8 cellular contexts compared by ENCODE assay signal in genomic region chr17:752620-753219, GRCh38. TPM values are rescaled to one million over a fixed set of nuclear protein-coding genes. Genes with fewer than 3 reads are reported as not detected.
DNase-seq lines count a peak whose midpoint lies in the region; ATAC-seq, FAIRE-seq and TF ChIP-seq lines count a peak whose summit lies in the region.

No MANE protein-coding gene starts in this region.

- intact Hi-C loops in HepG2 (cut with micrococcal nuclease; ENCODE audit: unreplicated experiment): no loop called here
- intact Hi-C loops in stomach (cut with DNase I; ENCODE audit: low total_unique reads): no loop called here

- H3K4me3 ChIP-seq in CD4-positive, CD25-positive, alpha-beta regulatory T cell (ENCODE audit: low read depth, low read length): peak overlapping the region; percentile 62
- peak overlapping the region; percentile 83 for H3K4me3 ChIP-seq in H7 (ENCODE audit: insufficient read depth, low read depth, low read length)
- peak overlapping the region; percentile 83 for H3K4me3 ChIP-seq in NT2/D1 (ENCODE audit: insufficient read length, low read depth)
- peak overlapping the region; percentile 75 for H3K4me3 ChIP-seq in choroid plexus epithelial cell (ENCODE audit: low read depth, low read length)
- peak overlapping the region; percentile 61 to 78 (median 63); a peak in 5 of 6 replicates for H3K4me3 ChIP-seq in HepG2 (replicated peaks in 1 of 3; ENCODE audit: insufficient read depth in 1 of 3, low read depth in 2 of 3, low read length in 3 of 3)
- H3K4me3 ChIP-seq in stomach: peak overlapping the region; percentile 80 to 99 (median 85)

- in situ Hi-C loops in HepG2 (cut with HindIII; ENCODE audit: extremely low pct_ligation_motif_present, low pct_unique_long_range_greater_than_20kb): no loop called here

- H3K4me2 ChIP-seq in HepG2 (ENCODE audit: low read depth, low read length): peak overlapping the region; percentile 84

- H4K20me1 ChIP-seq in HepG2 (ENCODE audit: insufficient read depth, low read length): no peaks in the 10 kb centered on the region

- H3K9me3 ChIP-seq in CD4-positive, CD25-positive, alpha-beta regulatory T cell (ENCODE audit: control insufficient read depth in 2 of 2, low read length in 2 of 2): no peaks in the 10 kb centered on the region
- H3K9me3 ChIP-seq in NT2/D1 (ENCODE audit: insufficient read depth, low read length): peaks cover 16% of the 10 kb centered on the region; the same call in 1 of the 2 replicates
- H3K9me3 ChIP-seq in HepG2 (ENCODE audit: low read length): no peaks in the 10 kb centered on the region
- H3K9me3 ChIP-seq in stomach: no peaks in the 10 kb centered on the region

- TF ChIP-seq POLR2A in HepG2 (IDR thresholded peaks at IDR 0.05; ENCODE audit: insufficient read depth in 1 of 2, low read depth in 2 of 2, low read length in 2 of 2) (no peak), stomach (IDR thresholded peaks at IDR 0.05) (peak in 1 of 4 donors; percentile 31)

- WGBS in HepG2 (ENCODE audit: low lambda C conversion rate): 70% methylated on average over 30 of the region's 43 CpGs
- 21 to 31% (median 23%) methylated on average over 37 to 43 of the region's 43 CpGs for WGBS in stomach, 5 donors

- no peaks in the 10 kb centered on the region for H3K27me3 ChIP-seq in CD4-positive, CD25-positive, alpha-beta regulatory T cell (ENCODE audit: control insufficient read depth, insufficient read depth, low read length)
- H3K27me3 ChIP-seq in H7 (ENCODE audit: control insufficient read depth, insufficient read depth, low read length) (no peaks in the 10 kb centered on the region), NT2/D1 (ENCODE audit: insufficient read depth, insufficient read length) (no peaks in the 10 kb centered on the region), HepG2 (ENCODE audit: control insufficient read depth in 1 of 2, insufficient read depth in 2 of 2, low read length in 2 of 2) (no peaks in the 10 kb centered on the region), stomach (no peaks in the 10 kb centered on the region)

- peak overlapping the region; percentile 94 to 97 (median 96) for H3K27ac Mint-ChIP-seq in CD4-positive, CD25-positive, alpha-beta regulatory T cell

- TF ChIP-seq RAD21 in HepG2 (CRISPR knock-in tag; IDR thresholded peaks at IDR 0.05): no peak

- peaks cover 11% of the 10 kb centered on the region for H3K36me3 Mint-ChIP-seq in CD4-positive, CD25-positive, alpha-beta regulatory T cell

- CTCF ChIA-PET in HepG2 (lab: Yijun Ruan, JAX; ENCODE audit: low intra/inter-chr PET ratio, low total read pairs): interaction anchor here (1.4 kb wide), 1 partner anchor 38 kb away, joined by 4 read pairs; the partner anchor contains the start of gene VPS53

- no peaks in the 10 kb centered on the region for H3K27me3 Mint-ChIP-seq in CD4-positive, CD25-positive, alpha-beta regulatory T cell

- H3K36me3 ChIP-seq in CD4-positive, CD25-positive, alpha-beta regulatory T cell (ENCODE audit: control insufficient read depth, insufficient read depth, low read length): peaks cover 7% of the 10 kb centered on the region
- H3K36me3 ChIP-seq in H7 (replicated peaks; ENCODE audit: control insufficient read depth, insufficient read depth, low read length) (peaks cover 6% of the 10 kb centered on the region), NT2/D1 (ENCODE audit: insufficient read depth, insufficient read length, low read length) (peaks cover 28% of the 10 kb centered on the region), HepG2 (replicated peaks in 1 of 2; ENCODE audit: control insufficient read depth in 1 of 2, insufficient read depth in 2 of 2, low read length in 2 of 2) (peaks cover under 1 to 7% of the 10 kb centered on the region in 2 experiments; a peak in 4 of 5 replicates), stomach (peaks cover 5 to 22% (median 18%) of the 10 kb centered on the region in 4 donors)

- ATAC-seq in CD4-positive, CD25-positive, alpha-beta regulatory T cell (ENCODE audit: low read depth in 2 of 2): peak in 1 of 2 donors; percentile 8
- no peak for ATAC-seq in HepG2

- H2AFZ ChIP-seq in HepG2 (ENCODE audit: low read length): no peak overlapping the region

- peak in 1 of 3 donors; percentile 57 for DNase-seq in CD4-positive, CD25-positive, alpha-beta regulatory T cell
- DNase-seq in H7 (peak; percentile 80), NT2/D1 (ENCODE audit: low read depth, low spot score) (no peak), choroid plexus epithelial cell (ENCODE audit: low read depth) (peak; percentile 80), HepG2 (ENCODE audit: low spot score) (no peak), stomach (peak; percentile 76), HPDE6-E6E7 (ENCODE audit: extremely low spot score) (no peak)
- DNase-seq in activated effector memory CD4-positive, alpha-beta T cell treated with anti-CD3 and anti-CD28 coated beads, Interleukin-2, amount 50 U/mL, for 16 hours: no peak

- TF ChIP-seq EP300 in HepG2 (IDR thresholded peaks at IDR 0.05; ENCODE audit: low read depth in 2 of 2, low read length in 2 of 2): no peak
- TF ChIP-seq EP300 in HepG2 (CRISPR knock-in tag; IDR thresholded peaks at IDR 0.05; ENCODE audit: borderline replicate concordance): no peak
- no peak for TF ChIP-seq EP300 in stomach (IDR thresholded peaks at IDR 0.05)

- H3K9ac ChIP-seq in NT2/D1 (ENCODE audit: insufficient read length, low read depth) (peak overlapping the region; percentile 85), HepG2 (ENCODE audit: insufficient read depth, low read depth, low read length) (peak overlapping the region; percentile 90)

- FAIRE-seq in HepG2 (lab: Jason Lieb, UNC): no peak

- POLR2A ChIA-PET in HepG2 (lab: Yijun Ruan, JAX): interaction anchor here (0.8 to 1.2 kb wide), 4 partner anchors 20 to 228 kb away, joined by 3 read pairs; partner anchors contain the start of genes GLOD4 and MRM3

- peaks cover 26% of the 10 kb centered on the region for H3K79me2 ChIP-seq in HepG2 (ENCODE audit: insufficient read depth, low read length)

- H3K4me3 Mint-ChIP-seq in CD4-positive, CD25-positive, alpha-beta regulatory T cell: peak overlapping the region; percentile 94 to 97 (median 96)

- TSS peak; percentile 71 for BruUV-seq in HepG2 (replicated peaks; lab: Mats Ljungman, UMichigan)

- TF ChIP-seq CTCF in choroid plexus epithelial cell (conservative IDR thresholded peaks at IDR 0.05; ENCODE audit: low read depth, low read length) (no peak), HepG2 (CRISPR knock-in tag; IDR thresholded peaks at IDR 0.05) (no peak), stomach (IDR thresholded peaks at IDR 0.05) (no peak)

- H3K9me3 Mint-ChIP-seq in CD4-positive, CD25-positive, alpha-beta regulatory T cell: no peaks in the 10 kb centered on the region

- peaks cover 19 to 38% (median 24%) of the 10 kb centered on the region in 4 donors for H3K4me1 Mint-ChIP-seq in CD4-positive, CD25-positive, alpha-beta regulatory T cell

- H3K4me1 ChIP-seq in CD4-positive, CD25-positive, alpha-beta regulatory T cell (ENCODE audit: control insufficient read depth, insufficient read depth, low read length, poor library complexity, severe bottlenecking): peaks cover 29% of the 10 kb centered on the region
- H3K4me1 ChIP-seq in NT2/D1 (ENCODE audit: insufficient read depth, insufficient read length) (peaks cover 2% of the 10 kb centered on the region), HepG2 (ENCODE audit: insufficient read depth, low read length) (peaks cover 26% of the 10 kb centered on the region), stomach (peaks cover 17 to 35% (median 27%) of the 10 kb centered on the region in 4 donors)

- peak overlapping the region; percentile 72 for H3K27ac ChIP-seq in CD4-positive, CD25-positive, alpha-beta regulatory T cell (ENCODE audit: insufficient read depth, low read length, poor library complexity, severe bottlenecking)
- H3K27ac ChIP-seq in HepG2 (ENCODE audit: extremely low read length, insufficient read depth, low read length) (peak overlapping the region; percentile 62), stomach (peak overlapping the region; percentile 87 to 94 (median 90))

RNA-seq across cellular contexts. Expression of gene GEMIN4, which starts 0.7 kb away (rescaled TPM):
- total RNA-seq in CD4-positive, CD25-positive, alpha-beta regulatory T cell: 9.2 TPM
- polyA plus RNA-seq in CD4-positive, CD25-positive, alpha-beta regulatory T cell: 10 to 100 TPM; 15.7 to 34.7 (median 21.6) TPM
- 21.4 and 29.4 TPM in 2 replicates for total RNA-seq in H7 (2014; rRNA removed; shearing (Covaris generic))
- total RNA-seq in HepG2 (2016; rRNA removed; fragmentation: Illumina TruSeq; extraction: Trizol) (22.7 and 28.2 TPM in 2 replicates), stomach (10 to 100 TPM in 3 of 5 donors, 1 to 10 TPM in 2; 8.2 to 92.4 (median 21.4) TPM)
- total RNA-seq in HepG2 (2016; cell fraction: cytosol; rRNA removed; fragmentation: Illumina TruSeq; extraction: Trizol; ENCODE audit: low read depth): 1.6 and 2.8 TPM in 2 replicates
- 23.2 and 25.6 TPM in 2 replicates for total RNA-seq in HepG2 (2016; cell fraction: insoluble cytoplasmic fraction; rRNA removed; fragmentation: Illumina TruSeq; extraction: Trizol)
- total RNA-seq in HepG2 (2016; cell fraction: membrane; rRNA removed; fragmentation: Illumina TruSeq; extraction: Trizol): 7.3 and 7.8 TPM in 2 replicates
- total RNA-seq in HepG2 (2016; cell fraction: nucleus; rRNA removed; fragmentation: Illumina TruSeq; extraction: Trizol): 14.5 and 15.4 TPM in 2 replicates
- polyA plus RNA-seq in HepG2 (2011; rRNA removed) (10.8 and 13.6 TPM in 2 replicates), stomach (10 to 100 TPM in 1 of 3 donors, 1 to 10 TPM in 2; 5.7 to 11.1 (median 7.8) TPM)
- polyA plus RNA-seq in HepG2 (2011; cell fraction: cytosol; rRNA removed): 5.1 and 7.0 TPM in 2 replicates
- polyA plus RNA-seq in HepG2 (2011; cell fraction: nucleus; rRNA removed): 15.7 and 16.5 TPM in 2 replicates
- polyA plus RNA-seq in HepG2 (2012): 10.4 and 10.6 TPM in 2 replicates
- polyA plus RNA-seq in HepG2 (2016; cell fraction: cytosol; fragmentation: Illumina TruSeq; extraction: Trizol; ENCODE audit: low read depth): 0.83 and 1.1 TPM in 2 replicates
- 18.5 and 22.6 TPM in 2 replicates for polyA plus RNA-seq in HepG2 (2016; cell fraction: insoluble cytoplasmic fraction; fragmentation: Illumina TruSeq; extraction: Trizol; ENCODE audit: low read depth)
- 2.1 and 3.2 TPM in 2 replicates for polyA plus RNA-seq in HepG2 (2016; cell fraction: membrane; fragmentation: Illumina TruSeq; extraction: Trizol; ENCODE audit: low read depth)
- 17.5 and 17.6 TPM in 2 replicates for polyA plus RNA-seq in HepG2 (2016; cell fraction: nucleus; fragmentation: Illumina TruSeq; extraction: Trizol; ENCODE audit: insufficient read depth, low read depth)
- 30.3 and 134 TPM in 2 replicates for polyA minus RNA-seq in HepG2 (2011; rRNA and poly(A)+ RNA removed; ENCODE audit: low replicate concordance)
- polyA minus RNA-seq in HepG2 (2011; cell fraction: cytosol; rRNA and poly(A)+ RNA removed): 6.5 and 6.9 TPM in 2 replicates
- polyA minus RNA-seq in HepG2 (2011; cell fraction: nucleus; rRNA and poly(A)+ RNA removed): 9.9 and 11.6 TPM in 2 replicates

RNA-seq across cellular contexts. Expression of gene TLCD3A, which starts 20.3 kb away (rescaled TPM):
- total RNA-seq in CD4-positive, CD25-positive, alpha-beta regulatory T cell: 0.67 TPM
- polyA plus RNA-seq in CD4-positive, CD25-positive, alpha-beta regulatory T cell: under 1 TPM; 0.17 to 0.51 (median 0.35) TPM
- 11.0 and 12.4 TPM in 2 replicates for total RNA-seq in H7 (2014; rRNA removed; shearing (Covaris generic))
- total RNA-seq in HepG2 (2016; rRNA removed; fragmentation: Illumina TruSeq; extraction: Trizol) (16.5 and 25.2 TPM in 2 replicates), stomach (10 to 100 TPM in 4 of 5 donors, under 1 TPM in 1; 0.58 to 33.2 (median 12.2) TPM)
- 11.6 and 12.3 TPM in 2 replicates for total RNA-seq in HepG2 (2016; cell fraction: cytosol; rRNA removed; fragmentation: Illumina TruSeq; extraction: Trizol; ENCODE audit: low read depth)
- 16.8 and 25.2 TPM in 2 replicates for total RNA-seq in HepG2 (2016; cell fraction: insoluble cytoplasmic fraction; rRNA removed; fragmentation: Illumina TruSeq; extraction: Trizol)
- 24.8 and 30.1 TPM in 2 replicates for total RNA-seq in HepG2 (2016; cell fraction: membrane; rRNA removed; fragmentation: Illumina TruSeq; extraction: Trizol)
- 22.5 and 29.8 TPM in 2 replicates for total RNA-seq in HepG2 (2016; cell fraction: nucleus; rRNA removed; fragmentation: Illumina TruSeq; extraction: Trizol)
- polyA plus RNA-seq in HepG2 (2011; rRNA removed) (46.6 and 53.8 TPM in 2 replicates), stomach (10 to 100 TPM in 1 of 3 donors, 1 to 10 TPM in 2; 7.9 to 12.3 (median 8.7) TPM)
- polyA plus RNA-seq in HepG2 (2011; cell fraction: cytosol; rRNA removed): 55.4 and 57.8 TPM in 2 replicates
- polyA plus RNA-seq in HepG2 (2011; cell fraction: nucleus; rRNA removed): 29.5 and 29.7 TPM in 2 replicates
- 28.7 and 29.6 TPM in 2 replicates for polyA plus RNA-seq in HepG2 (2012)
- polyA plus RNA-seq in HepG2 (2016; cell fraction: cytosol; fragmentation: Illumina TruSeq; extraction: Trizol; ENCODE audit: low read depth): 16.6 and 21.9 TPM in 2 replicates
- 21.1 and 27.9 TPM in 2 replicates for polyA plus RNA-seq in HepG2 (2016; cell fraction: insoluble cytoplasmic fraction; fragmentation: Illumina TruSeq; extraction: Trizol; ENCODE audit: low read depth)
- polyA plus RNA-seq in HepG2 (2016; cell fraction: membrane; fragmentation: Illumina TruSeq; extraction: Trizol; ENCODE audit: low read depth): 30.8 and 33.2 TPM in 2 replicates
- 48.5 and 49.8 TPM in 2 replicates for polyA plus RNA-seq in HepG2 (2016; cell fraction: nucleus; fragmentation: Illumina TruSeq; extraction: Trizol; ENCODE audit: insufficient read depth, low read depth)
- 112 and 176 TPM in 2 replicates for polyA minus RNA-seq in HepG2 (2011; rRNA and poly(A)+ RNA removed; ENCODE audit: low replicate concordance)
- 36.8 and 39.7 TPM in 2 replicates for polyA minus RNA-seq in HepG2 (2011; cell fraction: cytosol; rRNA and poly(A)+ RNA removed)
- polyA minus RNA-seq in HepG2 (2011; cell fraction: nucleus; rRNA and poly(A)+ RNA removed): 18.0 and 23.5 TPM in 2 replicates

RNA-seq across cellular contexts. Expression of gene GLOD4, which starts 29.4 kb away (rescaled TPM):
- total RNA-seq in CD4-positive, CD25-positive, alpha-beta regulatory T cell: 65.0 TPM
- 100 to 1,000 TPM; 103 to 115 (median 110) TPM for polyA plus RNA-seq in CD4-positive, CD25-positive, alpha-beta regulatory T cell
- total RNA-seq in H7 (2014; rRNA removed; shearing (Covaris generic)): 55.9 and 60.8 TPM in 2 replicates
- total RNA-seq in HepG2 (2016; rRNA removed; fragmentation: Illumina TruSeq; extraction: Trizol): 87.8 and 112 TPM in 2 replicates
- 9.8 and 11.3 TPM in 2 replicates for total RNA-seq in HepG2 (2016; cell fraction: cytosol; rRNA removed; fragmentation: Illumina TruSeq; extraction: Trizol; ENCODE audit: low read depth)
- total RNA-seq in HepG2 (2016; cell fraction: insoluble cytoplasmic fraction; rRNA removed; fragmentation: Illumina TruSeq; extraction: Trizol): 79.1 and 124 TPM in 2 replicates
- total RNA-seq in HepG2 (2016; cell fraction: membrane; rRNA removed; fragmentation: Illumina TruSeq; extraction: Trizol): 22.5 and 25.3 TPM in 2 replicates
- total RNA-seq in HepG2 (2016; cell fraction: nucleus; rRNA removed; fragmentation: Illumina TruSeq; extraction: Trizol): 44.3 and 54.7 TPM in 2 replicates
- polyA plus RNA-seq in HepG2 (2011; rRNA removed): 42.0 and 53.7 TPM in 2 replicates
- polyA plus RNA-seq in HepG2 (2011; cell fraction: cytosol; rRNA removed): 29.7 and 47.5 TPM in 2 replicates
- 30.6 and 44.9 TPM in 2 replicates for polyA plus RNA-seq in HepG2 (2011; cell fraction: nucleus; rRNA removed)
- 56.4 and 101 TPM in 2 replicates for polyA plus RNA-seq in HepG2 (2012)
- polyA plus RNA-seq in HepG2 (2016; cell fraction: cytosol; fragmentation: Illumina TruSeq; extraction: Trizol; ENCODE audit: low read depth): 6.7 and 7.7 TPM in 2 replicates
- polyA plus RNA-seq in HepG2 (2016; cell fraction: insoluble cytoplasmic fraction; fragmentation: Illumina TruSeq; extraction: Trizol; ENCODE audit: low read depth): 153 and 154 TPM in 2 replicates
- polyA plus RNA-seq in HepG2 (2016; cell fraction: membrane; fragmentation: Illumina TruSeq; extraction: Trizol; ENCODE audit: low read depth): 13.2 and 14.9 TPM in 2 replicates
- 86.8 and 90.1 TPM in 2 replicates for polyA plus RNA-seq in HepG2 (2016; cell fraction: nucleus; fragmentation: Illumina TruSeq; extraction: Trizol; ENCODE audit: insufficient read depth, low read depth)
- 13.1 and 20.3 TPM in 2 replicates for polyA minus RNA-seq in HepG2 (2011; rRNA and poly(A)+ RNA removed; ENCODE audit: low replicate concordance)
- polyA minus RNA-seq in HepG2 (2011; cell fraction: cytosol; rRNA and poly(A)+ RNA removed): 14.1 and 21.6 TPM in 2 replicates
- polyA minus RNA-seq in HepG2 (2011; cell fraction: nucleus; rRNA and poly(A)+ RNA removed): 37.0 and 38.0 TPM in 2 replicates
- 100 to 1,000 TPM in 3 of 5 donors, 10 to 100 TPM in 1, 1 to 10 TPM in 1; 6.4 to 213 (median 104) TPM for total RNA-seq in stomach
- 10 to 100 TPM; 38.4 to 91.2 (median 82.1) TPM for polyA plus RNA-seq in stomach

RNA-seq across cellular contexts. Expression of gene MRM3, which starts 29.4 kb away (rescaled TPM):
- 36.2 TPM for total RNA-seq in CD4-positive, CD25-positive, alpha-beta regulatory T cell
- polyA plus RNA-seq in CD4-positive, CD25-positive, alpha-beta regulatory T cell: 10 to 100 TPM; 23.2 to 33.1 (median 29.4) TPM
- total RNA-seq in H7 (2014; rRNA removed; shearing (Covaris generic)): 58.9 and 61.5 TPM in 2 replicates
- total RNA-seq in HepG2 (2016; rRNA removed; fragmentation: Illumina TruSeq; extraction: Trizol) (25.5 and 30.3 TPM in 2 replicates), stomach (10 to 100 TPM; 12.2 to 69.2 (median 39.1) TPM)
- 4.8 and 5.8 TPM in 2 replicates for total RNA-seq in HepG2 (2016; cell fraction: cytosol; rRNA removed; fragmentation: Illumina TruSeq; extraction: Trizol; ENCODE audit: low read depth)
- total RNA-seq in HepG2 (2016; cell fraction: insoluble cytoplasmic fraction; rRNA removed; fragmentation: Illumina TruSeq; extraction: Trizol): 26.8 and 31.7 TPM in 2 replicates
- total RNA-seq in HepG2 (2016; cell fraction: membrane; rRNA removed; fragmentation: Illumina TruSeq; extraction: Trizol): 8.4 and 8.7 TPM in 2 replicates
- total RNA-seq in HepG2 (2016; cell fraction: nucleus; rRNA removed; fragmentation: Illumina TruSeq; extraction: Trizol): 17.8 and 20.7 TPM in 2 replicates
- polyA plus RNA-seq in HepG2 (2011; rRNA removed) (12.3 and 12.4 TPM in 2 replicates), stomach (10 to 100 TPM; 11.2 to 16.6 (median 15.2) TPM)
- 16.1 and 17.4 TPM in 2 replicates for polyA plus RNA-seq in HepG2 (2011; cell fraction: cytosol; rRNA removed)
- polyA plus RNA-seq in HepG2 (2011; cell fraction: nucleus; rRNA removed): 9.4 and 10.2 TPM in 2 replicates
- 12.8 and 14.9 TPM in 2 replicates for polyA plus RNA-seq in HepG2 (2012)
- 3.0 and 3.1 TPM in 2 replicates for polyA plus RNA-seq in HepG2 (2016; cell fraction: cytosol; fragmentation: Illumina TruSeq; extraction: Trizol; ENCODE audit: low read depth)
- 25.8 and 28.8 TPM in 2 replicates for polyA plus RNA-seq in HepG2 (2016; cell fraction: insoluble cytoplasmic fraction; fragmentation: Illumina TruSeq; extraction: Trizol; ENCODE audit: low read depth)
- polyA plus RNA-seq in HepG2 (2016; cell fraction: membrane; fragmentation: Illumina TruSeq; extraction: Trizol; ENCODE audit: low read depth): 4.6 and 4.9 TPM in 2 replicates
- 13.4 and 15.4 TPM in 2 replicates for polyA plus RNA-seq in HepG2 (2016; cell fraction: nucleus; fragmentation: Illumina TruSeq; extraction: Trizol; ENCODE audit: insufficient read depth, low read depth)
- 12.6 and 16.7 TPM in 2 replicates for polyA minus RNA-seq in HepG2 (2011; rRNA and poly(A)+ RNA removed; ENCODE audit: low replicate concordance)
- polyA minus RNA-seq in HepG2 (2011; cell fraction: cytosol; rRNA and poly(A)+ RNA removed): 6.9 and 10.1 TPM in 2 replicates
- polyA minus RNA-seq in HepG2 (2011; cell fraction: nucleus; rRNA and poly(A)+ RNA removed): 28.8 and 34.7 TPM in 2 replicates

RNA-seq across cellular contexts. Expression of gene VPS53, which starts 38.1 kb away (rescaled TPM):
- total RNA-seq in CD4-positive, CD25-positive, alpha-beta regulatory T cell: 79.1 TPM
- 1 to 10 TPM; 7.7 to 9.4 (median 8.4) TPM for polyA plus RNA-seq in CD4-positive, CD25-positive, alpha-beta regulatory T cell
- total RNA-seq in H7 (2014; rRNA removed; shearing (Covaris generic)): 7.9 and 9.6 TPM in 2 replicates
- total RNA-seq in HepG2 (2016; rRNA removed; fragmentation: Illumina TruSeq; extraction: Trizol): 17.3 and 21.8 TPM in 2 replicates
- total RNA-seq in HepG2 (2016; cell fraction: cytosol; rRNA removed; fragmentation: Illumina TruSeq; extraction: Trizol; ENCODE audit: low read depth): 8.1 and 10.4 TPM in 2 replicates
- total RNA-seq in HepG2 (2016; cell fraction: insoluble cytoplasmic fraction; rRNA removed; fragmentation: Illumina TruSeq; extraction: Trizol): 17.9 and 18.2 TPM in 2 replicates
- total RNA-seq in HepG2 (2016; cell fraction: membrane; rRNA removed; fragmentation: Illumina TruSeq; extraction: Trizol): 6.2 and 7.3 TPM in 2 replicates
- 13.4 and 15.3 TPM in 2 replicates for total RNA-seq in HepG2 (2016; cell fraction: nucleus; rRNA removed; fragmentation: Illumina TruSeq; extraction: Trizol)
- 12.5 and 13.3 TPM in 2 replicates for polyA plus RNA-seq in HepG2 (2011; rRNA removed)
- polyA plus RNA-seq in HepG2 (2011; cell fraction: cytosol; rRNA removed): 7.6 and 8.0 TPM in 2 replicates
- 10.5 and 11.7 TPM in 2 replicates for polyA plus RNA-seq in HepG2 (2011; cell fraction: nucleus; rRNA removed)
- 11.0 and 12.6 TPM in 2 replicates for polyA plus RNA-seq in HepG2 (2012)
- 1.3 and 1.4 TPM in 2 replicates for polyA plus RNA-seq in HepG2 (2016; cell fraction: cytosol; fragmentation: Illumina TruSeq; extraction: Trizol; ENCODE audit: low read depth)
- 12.9 and 17.6 TPM in 2 replicates for polyA plus RNA-seq in HepG2 (2016; cell fraction: insoluble cytoplasmic fraction; fragmentation: Illumina TruSeq; extraction: Trizol; ENCODE audit: low read depth)
- 3.0 and 3.4 TPM in 2 replicates for polyA plus RNA-seq in HepG2 (2016; cell fraction: membrane; fragmentation: Illumina TruSeq; extraction: Trizol; ENCODE audit: low read depth)
- 18.7 and 20.8 TPM in 2 replicates for polyA plus RNA-seq in HepG2 (2016; cell fraction: nucleus; fragmentation: Illumina TruSeq; extraction: Trizol; ENCODE audit: insufficient read depth, low read depth)
- 109 and 127 TPM in 2 replicates for polyA minus RNA-seq in HepG2 (2011; rRNA and poly(A)+ RNA removed; ENCODE audit: low replicate concordance)
- 24.4 and 27.0 TPM in 2 replicates for polyA minus RNA-seq in HepG2 (2011; cell fraction: cytosol; rRNA and poly(A)+ RNA removed)
- polyA minus RNA-seq in HepG2 (2011; cell fraction: nucleus; rRNA and poly(A)+ RNA removed): 35.8 and 54.7 TPM in 2 replicates
- 100 to 1,000 TPM in 1 of 5 donors, 10 to 100 TPM in 4; 26.1 to 206 (median 49.1) TPM for total RNA-seq in stomach
- polyA plus RNA-seq in stomach: 10 to 100 TPM in 1 of 3 donors, 1 to 10 TPM in 2; 4.5 to 13.1 (median 5.6) TPM

Comparison
In these comparisons a context has a peak if more than half of its experiments do, and no peak if none do; other contexts are left out.
1. DNase-seq: peak in H7 (single experiment), choroid plexus epithelial cell (single experiment) and stomach (single experiment); none in NT2/D1 (single experiment), HepG2 (single experiment), activated effector memory CD4-positive, alpha-beta T cell treated with anti-CD3 and anti-CD28 coated beads, Interleukin-2, amount 50 U/mL, for 16 hours (single experiment) and HPDE6-E6E7 (single experiment).
2. Peak in every context shown above with its lines, with median percentiles within 50 percentile points of each other: H3K27ac ChIP-seq and H3K4me3 ChIP-seq.